17 cellular contexts compared by ENCODE assay signal in the genomic region with DNA sequence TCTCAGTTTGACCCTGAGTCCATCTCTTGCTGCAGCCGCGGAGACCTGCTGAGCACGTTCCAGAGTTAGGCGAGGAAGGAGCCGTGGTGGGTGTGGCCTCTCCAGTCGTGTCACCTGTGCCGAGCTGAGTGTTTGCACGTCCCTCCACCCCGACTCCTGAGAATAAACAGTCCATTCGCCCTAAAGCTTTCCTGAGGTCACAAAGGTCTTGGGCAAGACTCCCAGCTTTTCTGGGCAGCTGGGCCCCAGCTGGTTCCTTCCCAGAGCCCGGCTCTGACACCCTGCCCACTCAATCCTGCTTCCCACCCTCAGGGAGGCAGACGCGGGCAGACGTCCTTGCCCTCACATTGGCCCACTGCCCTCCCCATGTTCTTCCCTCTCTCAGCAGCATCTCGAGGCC.
DNase-seq lines count a peak whose midpoint lies in the region; ATAC-seq, FAIRE-seq and TF ChIP-seq lines count a peak whose summit lies in the region.
"Had no signal": no experiment of that assay in that cellular context is flagged by ENCODE, and none has a peak within 500 bp of the region (broad histone marks: within the 10 kb centered on the region; RNA-seq: fewer than 3 reads in every experiment).

No MANE protein-coding gene starts in this region.

- DNase-seq in T47D (ENCODE audit: low read depth in 1 of 2, low spot score in 1 of 2): peak; percentile 25 to 72
- DNase-seq in breast epithelium (ENCODE audit: low spot score in 2 of 2): no peak
- peak; percentile 69 for DNase-seq in lower lobe of right lung
- peak; percentile 86 to 94 (median 92) for DNase-seq in pancreas
- no peak for DNase-seq in stimulated activated CD4-positive, alpha-beta T cell treated with anti-CD3 and anti-CD28 coated beads, Interleukin-15, amount 100 ng/mL, for 24 hours
- DNase-seq in NCI-H526 (lab: John Stamatoyannopoulos, UW): no peak
- DNase-seq in GM19239 (ENCODE audit: insufficient read length, low spot score): no peak
- DNase-seq: AML-193; Caco-2; CD8-positive, alpha-beta memory T cell; DND-41; GDM1 had no signal

- H3K9me3 ChIP-seq in breast epithelium (peaks cover 9 to 12% of the 10 kb centered on the region in 2 donors), lower lobe of right lung (no peaks in the 10 kb centered on the region), pancreas (no peaks in the 10 kb centered on the region)

- intact Hi-C loops in breast epithelium (cut with DNase I; ENCODE audit: low total_unique reads) (no loop called here), lower lobe of right lung (cut with DNase I) (no loop called here), pancreas (cut with DNase I) (no loop called here)

- H3K4me1 ChIP-seq in breast epithelium (no peaks in the 10 kb centered on the region), lower lobe of right lung (peaks cover 3% of the 10 kb centered on the region), pancreas (peaks cover 0 to 16% (median 5%) of the 10 kb centered on the region in 3 donors)
- H3K4me1 ChIP-seq: BLaER1, Caco-2 had no signal

- H3K4me3 ChIP-seq in breast epithelium (no peak overlapping the region), lower lobe of right lung (no peak overlapping the region), pancreas (no peak overlapping the region)
- H3K4me3 ChIP-seq: BLaER1 had no signal

- 13 to 19% methylated on average over 15 of the region's 15 CpGs for WGBS in pancreas, 2 donors

- TF ChIP-seq CTCF in breast epithelium (IDR thresholded peaks at IDR 0.05) (no peak), lower lobe of right lung (IDR thresholded peaks at IDR 0.05) (no peak), pancreas (IDR thresholded peaks at IDR 0.05) (no peak)

- FAIRE-seq in pancreas (lab: Jason Lieb, UNC): no peak
- no peak for FAIRE-seq in GM19239 (lab: Jason Lieb, UNC)
- FAIRE-seq: GM12892, HepG2, HTR-8/SVneo had no signal

- H3K27me3 ChIP-seq in breast epithelium (no peaks in the 10 kb centered on the region), lower lobe of right lung (ENCODE audit: low read depth) (no peaks in the 10 kb centered on the region), pancreas (no peaks in the 10 kb centered on the region)
- H3K27me3 ChIP-seq: BLaER1 had no signal

- in situ Hi-C loops in T47D (cut with HindIII; ENCODE audit: low pct_unique_long_range_greater_than_20kb, low sequenced_read_pairs): no loop called here

- H3K27ac ChIP-seq in breast epithelium (no peak overlapping the region), lower lobe of right lung (no peak overlapping the region), pancreas (peak overlapping the region; percentile 47 to 64 (median 56))
- H3K27ac ChIP-seq: 22Rv1, BLaER1 had no signal

- ATAC-seq in lower lobe of right lung: peak; percentile 62 to 76
- ATAC-seq in pancreas: peak; percentile 96 to 98 (median 97)
- ATAC-seq: HepG2 had no signal

- no peaks in the 10 kb centered on the region for H3K36me3 ChIP-seq in breast epithelium
- no peaks in the 10 kb centered on the region for H3K36me3 ChIP-seq in lower lobe of right lung
- no peaks in the 10 kb centered on the region for H3K36me3 ChIP-seq in pancreas
- H3K36me3 ChIP-seq: BLaER1 had no signal

- TF ChIP-seq POLR2A in breast epithelium (IDR thresholded peaks at IDR 0.05): no peak

Comparison
In these comparisons a context has a peak if more than half of its experiments do, and no peak if none do; other contexts are left out.
1. DNase-seq: peak in T47D (2 of 2), lower lobe of right lung (single experiment) and pancreas (6 of 6); none in breast epithelium (0 of 2), stimulated activated CD4-positive, alpha-beta T cell treated with anti-CD3 and anti-CD28 coated beads, Interleukin-15, amount 100 ng/mL, for 24 hours (single experiment), NCI-H526 (0 of 2) and GM19239 (single experiment).
2. H3K27ac ChIP-seq: peak in pancreas (4 of 4); none in breast epithelium (0 of 2) and lower lobe of right lung (single experiment).